ENCODE assay signal across 8 cellular contexts in the genomic region with DNA sequence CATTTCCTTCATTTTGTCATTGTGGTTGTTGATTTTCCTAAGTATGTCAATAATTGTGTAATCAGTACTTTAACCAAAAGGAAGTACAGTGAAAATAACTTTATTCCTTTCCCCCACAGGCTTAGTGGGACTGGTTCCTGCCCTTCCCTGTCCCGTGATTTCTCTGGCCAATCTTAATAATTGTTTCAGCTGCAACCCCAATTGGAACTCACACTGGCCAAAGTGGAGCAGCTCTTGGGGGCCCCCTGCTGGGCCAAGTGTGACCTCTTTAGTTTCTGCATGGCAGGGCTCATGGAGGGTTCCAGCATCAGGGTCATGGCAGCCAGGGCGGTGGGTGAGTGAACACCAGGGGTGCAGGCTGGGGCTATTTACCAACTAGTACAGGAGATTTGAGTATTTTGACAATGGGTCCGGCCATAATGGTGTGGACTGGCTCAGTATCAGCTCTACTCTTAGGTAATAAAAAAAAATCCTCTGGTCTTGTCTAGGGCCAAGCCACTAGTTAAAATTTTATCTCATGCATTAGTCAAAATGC. TPM values are rescaled to one million over a fixed set of nuclear protein-coding genes. Genes with fewer than 3 reads are reported as not detected.
DNase-seq lines count a peak whose midpoint lies in the region; ATAC-seq, FAIRE-seq and TF ChIP-seq lines count a peak whose summit lies in the region.

No MANE protein-coding gene starts in this region.

- peaks cover 13% of the 10 kb centered on the region for H3K4me1 Mint-ChIP-seq in activated T-cell treated with anti-CD3 and anti-CD28 coated beads, Interleukin-2, amount 50 U/mL, for 72 hours (ENCODE audit: low read depth)
- peaks cover 1% of the 10 kb centered on the region for H3K4me1 Mint-ChIP-seq in osteocyte (ENCODE audit: unreplicated experiment)

- intact Hi-C loops in thyroid gland (cut with DNase I) = loop anchor here (5.0 kb wide), 1 partner anchor 281 kb away; no protein-coding TSS in a partner anchor

- H3K4me3 Mint-ChIP-seq in activated T-cell treated with anti-CD3 and anti-CD28 coated beads, Interleukin-2, amount 50 U/mL, for 72 hours = no peak overlapping the region
- H3K4me3 Mint-ChIP-seq in osteocyte (ENCODE audit: unreplicated experiment) = no peak overlapping the region

- no peaks in the 10 kb centered on the region for H3K27me3 ChIP-seq in thyroid gland

- H3K27ac Mint-ChIP-seq in activated T-cell treated with anti-CD3 and anti-CD28 coated beads, Interleukin-2, amount 50 U/mL, for 72 hours = no peak overlapping the region
- no peak overlapping the region for H3K27ac Mint-ChIP-seq in osteocyte (ENCODE audit: unreplicated experiment)

- no peaks in the 10 kb centered on the region for H3K9me3 ChIP-seq in thyroid gland

- no peaks in the 10 kb centered on the region for H3K27me3 Mint-ChIP-seq in activated T-cell treated with anti-CD3 and anti-CD28 coated beads, Interleukin-2, amount 50 U/mL, for 72 hours (ENCODE audit: low read depth)
- H3K27me3 Mint-ChIP-seq in osteocyte (ENCODE audit: unreplicated experiment) = peaks cover 19% of the 10 kb centered on the region

- peak; percentile 96 for TF ChIP-seq CTCF in fibroblast of villous mesenchyme (IDR thresholded peaks at IDR 0.05; ENCODE audit: insufficient read depth, low read depth, low read length)
- TF ChIP-seq CTCF in osteocyte (IDR thresholded peaks at IDR 0.05) = peak; percentile 69
- peak; percentile 46 to 77 (median 57) for TF ChIP-seq CTCF in thyroid gland (IDR thresholded peaks at IDR 0.05)

- peak; percentile 85 for DNase-seq in COLO829 (ENCODE audit: low spot score)
- DNase-seq in HuH-7.5 (ENCODE audit: low spot score) = peak; percentile 60
- DNase-seq in RCC 7860 (ENCODE audit: low spot score) = peak; percentile 63
- DNase-seq in activated T-cell treated with anti-CD3 and anti-CD28 coated beads, Interleukin-2, amount 50 U/mL, for 72 hours = peak; percentile 82 to 86
- DNase-seq in fibroblast of villous mesenchyme (ENCODE audit: low read depth) = peak; percentile 79
- peak; percentile 85 for DNase-seq in osteocyte (ENCODE audit: extremely low spot score, unreplicated experiment)
- DNase-seq in thyroid gland = peak; percentile 63 to 77

- TF ChIP-seq POLR2A in thyroid gland (IDR thresholded peaks at IDR 0.05) = no peak

- no peaks in the 10 kb centered on the region for H3K4me1 ChIP-seq in thyroid gland

- ATAC-seq in GM19467 (IDR thresholded peaks at IDR 0.05; ENCODE audit: unreplicated experiment) = peak; percentile 71
- ATAC-seq in activated T-cell treated with anti-CD3 and anti-CD28 coated beads, Interleukin-2, amount 50 U/mL, for 72 hours (replicated peaks in 1 of 2) = peak; percentile 80 to 84

- WGBS in thyroid gland, 2 donors = 45 to 65% methylated on average over 2 to 3 of the region's 3 CpGs

- FAIRE-seq in RCC 7860 (lab: Jason Lieb, UNC) = no peak

- no peak overlapping the region for H3K27ac ChIP-seq in thyroid gland

- H3K4me3 ChIP-seq in fibroblast of villous mesenchyme (ENCODE audit: low read depth, low read length) = no peak overlapping the region
- no peak overlapping the region for H3K4me3 ChIP-seq in thyroid gland (replicated peaks in 1 of 3)

- H3K36me3 ChIP-seq in thyroid gland = no peaks in the 10 kb centered on the region

- no peaks in the 10 kb centered on the region for H3K36me3 Mint-ChIP-seq in activated T-cell treated with anti-CD3 and anti-CD28 coated beads, Interleukin-2, amount 50 U/mL, for 72 hours (ENCODE audit: insufficient read depth in 2 of 2)
- H3K36me3 Mint-ChIP-seq in osteocyte (ENCODE audit: unreplicated experiment) = no peaks in the 10 kb centered on the region

- H3K9me3 Mint-ChIP-seq in activated T-cell treated with anti-CD3 and anti-CD28 coated beads, Interleukin-2, amount 50 U/mL, for 72 hours = no peaks in the 10 kb centered on the region
- no peaks in the 10 kb centered on the region for H3K9me3 Mint-ChIP-seq in osteocyte (ENCODE audit: unreplicated experiment)

RNA-seq across cellular contexts. Expression of gene CYCS, which starts 31.7 kb away (rescaled TPM):
- 100 to 1,000 TPM; 147 to 158 TPM for total RNA-seq in activated T-cell treated with anti-CD3 and anti-CD28 coated beads, Interleukin-2, amount 50 U/mL, for 72 hours
- total RNA-seq in fibroblast of villous mesenchyme = 29.6 and 40.2 TPM in 2 replicates
- total RNA-seq in osteocyte = 61.3 and 65.2 TPM in 2 replicates
- total RNA-seq in thyroid gland = 10 to 100 TPM; 35.3 to 76.2 (median 53.4) TPM
